In the genomic region with DNA sequence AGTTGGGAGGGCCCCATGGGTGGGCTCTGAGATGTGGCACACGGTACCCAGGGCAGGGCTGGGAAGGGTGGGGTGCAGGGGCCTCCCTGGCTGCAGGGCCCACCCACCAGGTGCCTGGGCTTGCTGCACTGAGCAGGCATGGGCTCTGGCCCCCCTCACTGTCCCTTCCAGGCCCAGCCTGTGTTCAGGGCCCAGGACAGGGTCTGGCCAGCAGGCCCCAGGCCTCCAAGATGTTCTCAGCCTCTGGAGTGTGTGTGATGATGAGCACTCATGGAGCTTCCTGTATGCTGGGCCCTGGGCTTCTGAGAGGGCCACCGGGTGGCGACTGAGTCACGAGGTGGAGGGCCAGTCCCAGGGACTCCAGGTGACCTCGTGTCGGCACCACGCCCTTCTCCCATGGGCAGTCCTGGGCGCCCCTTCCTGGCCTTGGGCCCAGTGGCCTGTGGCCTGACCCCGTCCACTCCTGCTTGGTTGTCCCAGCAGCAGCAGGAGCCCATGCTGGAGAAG, we compare ENCODE assay signal across 8 cellular contexts. TPM values are rescaled to one million over a fixed set of nuclear protein-coding genes. Genes with fewer than 3 reads are reported as not detected.
DNase-seq lines count a peak whose midpoint lies in the region; ATAC-seq and TF ChIP-seq lines count a peak whose summit lies in the region.

No MANE protein-coding gene starts in this region.

- DNase-seq in EH (ENCODE audit: low read depth), result peak; percentile 46
- DNase-seq in activated naive CD4-positive, alpha-beta T cell treated with anti-CD3 and anti-CD28 coated beads, Interleukin-2, amount 50 U/mL, for 72 hours (ENCODE audit: low spot score in 2 of 2), result peak in 1 of 2 donors; percentile 75
- peak; percentile 53 to 61 for DNase-seq in left colon
- peak; percentile 31 for DNase-seq in transverse colon
- DNase-seq in C1 segment of cervical spinal cord (lab: John Stamatoyannopoulos, UW), result no peak
- no peak for DNase-seq in SW 1271 (lab: John Stamatoyannopoulos, UW)

- no peaks in the 10 kb centered on the region for H3K9me3 ChIP-seq in transverse colon

- no peaks in the 10 kb centered on the region for H3K36me3 Mint-ChIP-seq in activated naive CD4-positive, alpha-beta T cell treated with anti-CD3 and anti-CD28 coated beads, Interleukin-2, amount 50 U/mL, for 72 hours

- ATAC-seq in HG03108 (IDR thresholded peaks at IDR 0.05; ENCODE audit: unreplicated experiment) (peak; percentile 26), left colon (peak; percentile 68), HG03175 (IDR thresholded peaks at IDR 0.05; ENCODE audit: unreplicated experiment) (no peak)
- ATAC-seq in activated naive CD4-positive, alpha-beta T cell treated with anti-CD3 and anti-CD28 coated beads, Interleukin-2, amount 50 U/mL, for 72 hours, result peak; percentile 58 to 89

- H3K27me3 ChIP-seq in transverse colon, result no peaks in the 10 kb centered on the region

- 21% methylated on average over 9 of the region's 9 CpGs; no CpG with 5 or more reads in 1 of the 2 donors for WGBS in transverse colon (ENCODE audit: low coverage in 1 of 2), 2 donors

- no peak for TF ChIP-seq EP300 in transverse colon (IDR thresholded peaks at IDR 0.05; ENCODE audit: low read depth)

- peaks cover 9 to 32% (median 22%) of the 10 kb centered on the region in 4 donors for H3K4me1 ChIP-seq in transverse colon

- in situ Hi-C loops in transverse colon (cut with MboI; ENCODE audit: low pct_ligation_motif_present in 1 of 4, low pct_unique_long_range_greater_than_20kb in 1 of 4, low sequenced_read_pairs in 3 of 4), result no loop called here

- H3K36me3 ChIP-seq in transverse colon, result no peaks in the 10 kb centered on the region

- TF ChIP-seq POLR2A in transverse colon (IDR thresholded peaks at IDR 0.05), result no peak

- peak overlapping the region; percentile 67 to 84 (median 80) for H3K27ac ChIP-seq in transverse colon

- H3K9me3 Mint-ChIP-seq in activated naive CD4-positive, alpha-beta T cell treated with anti-CD3 and anti-CD28 coated beads, Interleukin-2, amount 50 U/mL, for 72 hours, result no peaks in the 10 kb centered on the region

- H3K27ac Mint-ChIP-seq in activated naive CD4-positive, alpha-beta T cell treated with anti-CD3 and anti-CD28 coated beads, Interleukin-2, amount 50 U/mL, for 72 hours, result peak overlapping the region; percentile 88 to 92

- intact Hi-C loops in left colon (cut with DNase I, micrococcal nuclease) (no loop called here), transverse colon (cut with DNase I; ENCODE audit: low total_unique reads) (no loop called here)

- TF ChIP-seq CTCF in transverse colon (IDR thresholded peaks at IDR 0.05), result no peak

- H3K4me3 ChIP-seq in transverse colon, result peak overlapping the region; percentile 21 to 72 (median 51)

RNA-seq across cellular contexts. Expression of gene CCDC188, which starts 55.9 kb away (rescaled TPM):
- total RNA-seq in activated naive CD4-positive, alpha-beta T cell treated with anti-CD3 and anti-CD28 coated beads, Interleukin-2, amount 50 U/mL, for 72 hours, result not detected
- total RNA-seq in left colon (1 to 10 TPM in 1 of 2 donors, under 1 TPM in 1; 0.58 to 1.5 TPM), transverse colon (under 1 TPM in 1 of 4 donors, not detected in 3; 0.41 TPM)

Comparison
In these comparisons a context has a peak if more than half of its experiments do, and no peak if none do; other contexts are left out.
1. DNase-seq: peak in EH (single experiment), left colon (2 of 2) and transverse colon (single experiment); none in C1 segment of cervical spinal cord (0 of 14) and SW 1271 (0 of 2).